19 cellular contexts compared by ENCODE assay signal in genomic region chr18:7234061-7234460, GRCh38. TPM values are rescaled to one million over a fixed set of nuclear protein-coding genes. Genes with fewer than 3 reads are reported as not detected.
"Had no signal": no experiment of that assay in that cellular context is flagged by ENCODE, and none has a peak within 500 bp of the region (broad histone marks: within the 10 kb centered on the region; RNA-seq: fewer than 3 reads in every experiment).

No MANE protein-coding gene starts in this region.

- H2AFZ ChIP-seq: hepatocyte had no signal

- H3K4me3 Mint-ChIP-seq: activated naive CD4-positive, alpha-beta T cell treated with anti-CD3 and anti-CD28 coated beads, Interleukin-2, amount 10 ng/mL, durations not matched to agents 7 days and 5 days; natural killer cell treated with Interleukin-12 subunit alpha and Interleukin-12 subunit beta and Interleukin-15 and Interleukin-18, amount 100 ng/mL, for 72 hours; stimulated activated effector memory CD8-positive, alpha-beta T cell treated with anti-CD3 and anti-CD28 coated beads, Interleukin-12 subunit alpha, Interleukin-12 subunit beta, amount 100 ng/mL, for 72 hours; T-helper 1 cell treated with Interleukin-12 subunit alpha and Interleukin-12 subunit beta and Interleukin-4 antibody, amounts not matched to agents 30 μg/mL and 1 μg/mL, for 36 hours; WTC11 had no signal

- FAIRE-seq: frontal cortex, small intestine had no signal

- H3K9me3 ChIP-seq: adrenal gland, transverse colon had no signal

- ATAC-seq: natural killer cell treated with Interleukin-12 subunit alpha and Interleukin-12 subunit beta and Interleukin-15 and Interleukin-18, amount 100 ng/mL, for 72 hours; stimulated activated effector memory CD8-positive, alpha-beta T cell treated with anti-CD3 and anti-CD28 coated beads, Interleukin-12 subunit alpha, Interleukin-12 subunit beta, amount 100 ng/mL, for 72 hours; WTC11 had no signal

- H3K27ac Mint-ChIP-seq: activated naive CD4-positive, alpha-beta T cell treated with anti-CD3 and anti-CD28 coated beads, Interleukin-2, amount 10 ng/mL, durations not matched to agents 7 days and 5 days; activated T-helper 2 cell treated with anti-CD3 and anti-CD28 coated beads, Interferon-gamma antibody, Interleukin-2, Interleukin-4, amounts not matched to agents 10 μg/mL and 5 μg/mL and 100 μg/mL, durations not matched to agents 14 hours and 24 hours and 36 hours; natural killer cell treated with Interleukin-12 subunit alpha and Interleukin-12 subunit beta and Interleukin-15 and Interleukin-18, amount 100 ng/mL, for 72 hours; stimulated activated effector memory CD8-positive, alpha-beta T cell treated with anti-CD3 and anti-CD28 coated beads, Interleukin-12 subunit alpha, Interleukin-12 subunit beta, amount 100 ng/mL, for 72 hours; T-helper 1 cell treated with Interleukin-12 subunit alpha and Interleukin-12 subunit beta and Interleukin-4 antibody, amounts not matched to agents 30 μg/mL and 1 μg/mL, for 36 hours; WTC11 had no signal

- H3K4me3 ChIP-seq: adrenal gland, hepatocyte, transverse colon had no signal

- H3K9me3 Mint-ChIP-seq: activated naive CD4-positive, alpha-beta T cell treated with anti-CD3 and anti-CD28 coated beads, Interleukin-2, amount 10 ng/mL, durations not matched to agents 7 days and 5 days; activated T-helper 2 cell treated with anti-CD3 and anti-CD28 coated beads, Interferon-gamma antibody, Interleukin-2, Interleukin-4, amounts not matched to agents 10 μg/mL and 5 μg/mL and 100 μg/mL, durations not matched to agents 14 hours and 24 hours and 36 hours; natural killer cell treated with Interleukin-12 subunit alpha and Interleukin-12 subunit beta and Interleukin-15 and Interleukin-18, amount 100 ng/mL, for 72 hours; T-helper 1 cell treated with Interleukin-12 subunit alpha and Interleukin-12 subunit beta and Interleukin-4 antibody, amounts not matched to agents 30 μg/mL and 1 μg/mL, for 36 hours; WTC11 had no signal

- H3K27ac ChIP-seq: adrenal gland, hepatocyte, transverse colon had no signal

- H3K27me3 Mint-ChIP-seq: activated naive CD4-positive, alpha-beta T cell treated with anti-CD3 and anti-CD28 coated beads, Interleukin-2, amount 10 ng/mL, durations not matched to agents 7 days and 5 days; natural killer cell treated with Interleukin-12 subunit alpha and Interleukin-12 subunit beta and Interleukin-15 and Interleukin-18, amount 100 ng/mL, for 72 hours had no signal

- DNase-seq: activated CD4-positive, alpha-beta T cell treated with anti-CD3 and anti-CD28 coated beads for 48 hours; activated naive CD4-positive, alpha-beta T cell treated with anti-CD3 and anti-CD28 coated beads, Interleukin-2, amount 10 ng/mL, durations not matched to agents 7 days and 5 days; activated T-cell treated with anti-CD3 and anti-CD28 coated beads for 4 hours; adrenal gland; effector memory CD4-positive, alpha-beta T cell; mammary epithelial cell; small intestine; transverse colon had no signal

- H3K4me1 Mint-ChIP-seq: activated naive CD4-positive, alpha-beta T cell treated with anti-CD3 and anti-CD28 coated beads, Interleukin-2, amount 10 ng/mL, durations not matched to agents 7 days and 5 days; stimulated activated effector memory CD8-positive, alpha-beta T cell treated with anti-CD3 and anti-CD28 coated beads, Interleukin-12 subunit alpha, Interleukin-12 subunit beta, amount 100 ng/mL, for 72 hours; WTC11 had no signal

- H3K36me3 Mint-ChIP-seq: activated naive CD4-positive, alpha-beta T cell treated with anti-CD3 and anti-CD28 coated beads, Interleukin-2, amount 10 ng/mL, durations not matched to agents 7 days and 5 days; natural killer cell treated with Interleukin-12 subunit alpha and Interleukin-12 subunit beta and Interleukin-15 and Interleukin-18, amount 100 ng/mL, for 72 hours; stimulated activated effector memory CD8-positive, alpha-beta T cell treated with anti-CD3 and anti-CD28 coated beads, Interleukin-12 subunit alpha, Interleukin-12 subunit beta, amount 100 ng/mL, for 72 hours; WTC11 had no signal

- H3K4me2 ChIP-seq: hepatocyte had no signal

- H3K79me2 ChIP-seq: hepatocyte had no signal

- H3K4me1 ChIP-seq: adrenal gland, transverse colon had no signal

- H3K27me3 ChIP-seq: adrenal gland, hepatocyte, transverse colon had no signal

- H3K36me3 ChIP-seq: adrenal gland, transverse colon had no signal

RNA-seq across cellular contexts. Expression of gene LRRC30, which starts 3.2 kb away (rescaled TPM):
- total RNA-seq: activated T-helper 2 cell treated with anti-CD3 and anti-CD28 coated beads, Interferon-gamma antibody, Interleukin-2, Interleukin-4, amounts not matched to agents 10 μg/mL and 5 μg/mL and 100 μg/mL, durations not matched to agents 14 hours and 24 hours and 36 hours; adrenal gland; fibroblast of lung; frontal cortex; hepatocyte; kidney epithelial cell; mammary epithelial cell; mucosa of gallbladder; natural killer cell treated with Interleukin-12 subunit alpha and Interleukin-12 subunit beta and Interleukin-15 and Interleukin-18, amount 100 ng/mL, for 72 hours; osteoblast; transverse colon; WTC11 had no signal
- polyA plus RNA-seq: adrenal gland, fibroblast of lung, hepatocyte, mammary epithelial cell, small intestine had no signal
